8 cellular contexts compared by ENCODE assay signal in genomic region chr20:57381596-57382503, GRCh38. TPM values are rescaled to one million over a fixed set of nuclear protein-coding genes. Genes with fewer than 3 reads are reported as not detected.
DNase-seq lines count a peak whose midpoint lies in the region; ATAC-seq and TF ChIP-seq lines count a peak whose summit lies in the region.

No MANE protein-coding gene starts in this region.

- no peak overlapping the region for H3K4me3 Mint-ChIP-seq in activated T-cell treated with anti-CD3 and anti-CD28 coated beads, Interleukin-2, amount 50 U/mL, for 4 hours
- H3K4me3 Mint-ChIP-seq in nephron progenitor cell: no peak overlapping the region
- H3K4me3 Mint-ChIP-seq in stimulated activated naive CD8-positive, alpha-beta T cell treated with anti-CD3 and anti-CD28 coated beads, Interleukin-15, amount 100 ng/mL, for 72 hours: no peak overlapping the region

- no peak overlapping the region for H2AFZ ChIP-seq in fibroblast of lung (ENCODE audit: low read length)

- no TSS peak for BruUV-seq in Panc1 (replicated peaks; lab: Mats Ljungman, UMichigan)

- POLR2A ChIA-PET in Panc1 (lab: Charles Lee): no interaction called here

- no peak overlapping the region for H3K4me2 ChIP-seq in fibroblast of lung (ENCODE audit: extremely low read depth, insufficient read depth, low read length)

- H3K36me3 Mint-ChIP-seq in activated T-cell treated with anti-CD3 and anti-CD28 coated beads, Interleukin-2, amount 50 U/mL, for 4 hours (ENCODE audit: insufficient read depth): peaks cover 16% of the 10 kb centered on the region
- peaks cover 36% of the 10 kb centered on the region for H3K36me3 Mint-ChIP-seq in nephron progenitor cell (ENCODE audit: low read depth)

- intact Hi-C loops in Panc1 (cut with micrococcal nuclease; ENCODE audit: unreplicated experiment): loop anchor here (1.0 kb wide), 1 partner anchor 113 kb away; no protein-coding TSS in a partner anchor

- no peaks in the 10 kb centered on the region for H3K27me3 ChIP-seq in Panc1 (ENCODE audit: control insufficient read depth, insufficient read depth, low read length)
- H3K27me3 ChIP-seq in fibroblast of lung (ENCODE audit: control insufficient read depth, insufficient read depth, low read length): no peaks in the 10 kb centered on the region

- peak; percentile 94 for TF ChIP-seq CTCF in Panc1 (IDR thresholded peaks at IDR 0.05)
- peak; percentile 92 to 96 for TF ChIP-seq CTCF in fibroblast of lung (conservative IDR thresholded peaks at IDR 0.05 in 1 of 2, IDR thresholded peaks at IDR 0.05 in 1 of 2; ENCODE audit: low read depth in 1 of 2, low read length in 2 of 2)
- peak; percentile 93 for TF ChIP-seq CTCF in nephron progenitor cell (IDR thresholded peaks at IDR 0.05)

- no peak overlapping the region for H3K9ac ChIP-seq in fibroblast of lung (ENCODE audit: insufficient read depth, low read length)

- H3K27ac Mint-ChIP-seq in nephron progenitor cell: no peak overlapping the region
- peak overlapping the region in 1 of 2 donors; percentile 49 for H3K27ac Mint-ChIP-seq in stimulated activated naive CD8-positive, alpha-beta T cell treated with anti-CD3 and anti-CD28 coated beads, Interleukin-15, amount 100 ng/mL, for 72 hours

- CTCF ChIA-PET in Panc1 (lab: Charles Lee): interaction anchor here (0.5 to 0.9 kb wide), 4 partner anchors 45 to 292 kb away, joined by 3 to 5 read pairs (median 4); no protein-coding TSS in a partner anchor

- ATAC-seq in Panc1: peak; percentile 82
- ATAC-seq in activated T-cell treated with anti-CD3 and anti-CD28 coated beads, Interleukin-2, amount 50 U/mL, for 4 hours: peak; percentile 66 to 73
- peak; percentile 71 for ATAC-seq in stimulated activated naive CD8-positive, alpha-beta T cell treated with anti-CD3 and anti-CD28 coated beads, Interleukin-15, amount 100 ng/mL, for 72 hours
- no peak for ATAC-seq in HG03457 (IDR thresholded peaks at IDR 0.05; ENCODE audit: unreplicated experiment)

- no peaks in the 10 kb centered on the region for H3K79me2 ChIP-seq in fibroblast of lung (ENCODE audit: control insufficient read depth, insufficient read depth, low read length)

- peak; percentile 72 for DNase-seq in EH (ENCODE audit: low read depth)
- DNase-seq in HT-29 (ENCODE audit: low spot score): peak; percentile 97
- peak; percentile 68 for DNase-seq in Panc1 (ENCODE audit: low read depth, low spot score)
- peak; percentile 85 for DNase-seq in activated T-cell treated with anti-CD3 and anti-CD28 coated beads, Interleukin-2, amount 50 U/mL, for 4 hours
- peak; percentile 40 to 72 for DNase-seq in fibroblast of lung (ENCODE audit: low read depth in 2 of 2)
- DNase-seq in nephron progenitor cell: peak; percentile 87
- DNase-seq in stimulated activated naive CD8-positive, alpha-beta T cell treated with anti-CD3 and anti-CD28 coated beads, Interleukin-15, amount 100 ng/mL, for 72 hours: peak; percentile 76 to 79

- no peaks in the 10 kb centered on the region for H3K9me3 Mint-ChIP-seq in activated T-cell treated with anti-CD3 and anti-CD28 coated beads, Interleukin-2, amount 50 U/mL, for 4 hours
- no peaks in the 10 kb centered on the region for H3K9me3 Mint-ChIP-seq in nephron progenitor cell
- no peaks in the 10 kb centered on the region for H3K9me3 Mint-ChIP-seq in stimulated activated naive CD8-positive, alpha-beta T cell treated with anti-CD3 and anti-CD28 coated beads, Interleukin-15, amount 100 ng/mL, for 72 hours

- H3K27ac ChIP-seq in Panc1 (ENCODE audit: low read length) (no peak overlapping the region), fibroblast of lung (ENCODE audit: insufficient read depth, low read length) (no peak overlapping the region)

- H3K4me3 ChIP-seq in Panc1 (ENCODE audit: low read depth in 2 of 2, low read length in 2 of 2): no peak overlapping the region
- H3K4me3 ChIP-seq in fibroblast of lung (replicated peaks in 1 of 4; ENCODE audit: control extremely low read depth in 1 of 4, insufficient read depth in 1 of 4, low read depth in 3 of 4, low read length in 4 of 4): no peak overlapping the region

- H3K4me1 Mint-ChIP-seq in activated T-cell treated with anti-CD3 and anti-CD28 coated beads, Interleukin-2, amount 50 U/mL, for 4 hours (ENCODE audit: low read depth): peaks cover 20% of the 10 kb centered on the region
- peaks cover 13% of the 10 kb centered on the region for H3K4me1 Mint-ChIP-seq in nephron progenitor cell
- H3K4me1 Mint-ChIP-seq in stimulated activated naive CD8-positive, alpha-beta T cell treated with anti-CD3 and anti-CD28 coated beads, Interleukin-15, amount 100 ng/mL, for 72 hours: peaks cover 28% of the 10 kb centered on the region

- H3K4me1 ChIP-seq in Panc1 (ENCODE audit: control insufficient read depth, insufficient read depth, low read length) (no peaks in the 10 kb centered on the region), fibroblast of lung (ENCODE audit: control insufficient read depth, extremely low read depth, insufficient read depth, low read length) (no peaks in the 10 kb centered on the region)

- H3K9me3 ChIP-seq in Panc1 (ENCODE audit: control insufficient read depth, insufficient read depth, low read depth, low read length): no peaks in the 10 kb centered on the region
- no peaks in the 10 kb centered on the region for H3K9me3 ChIP-seq in fibroblast of lung (ENCODE audit: control insufficient read depth, insufficient read depth, low read depth, low read length)

- H3K36me3 ChIP-seq in Panc1 (ENCODE audit: control insufficient read depth, insufficient read depth, low read length): no peaks in the 10 kb centered on the region; the same call in 1 of the 2 replicates
- peaks cover 5% of the 10 kb centered on the region for H3K36me3 ChIP-seq in fibroblast of lung (ENCODE audit: control insufficient read depth, insufficient read depth, low read length)

- no peaks in the 10 kb centered on the region for H3K27me3 Mint-ChIP-seq in activated T-cell treated with anti-CD3 and anti-CD28 coated beads, Interleukin-2, amount 50 U/mL, for 4 hours (ENCODE audit: low read depth)
- peaks cover 6% of the 10 kb centered on the region for H3K27me3 Mint-ChIP-seq in nephron progenitor cell (ENCODE audit: low read depth, poor library complexity)
- no peaks in the 10 kb centered on the region for H3K27me3 Mint-ChIP-seq in stimulated activated naive CD8-positive, alpha-beta T cell treated with anti-CD3 and anti-CD28 coated beads, Interleukin-15, amount 100 ng/mL, for 72 hours

- in situ Hi-C loops in Panc1 (cut with HindIII; ENCODE audit: low pct_unique_long_range_greater_than_20kb, low sequenced_read_pairs): no loop called here

- no peaks in the 10 kb centered on the region for H4K20me1 ChIP-seq in fibroblast of lung (ENCODE audit: control insufficient read depth, extremely low read depth, insufficient read depth, low read length)

RNA-seq across cellular contexts. Expression of gene RBM38, which starts 9.3 kb away (rescaled TPM):
- total RNA-seq in HT-29 (2014; rRNA removed; shearing (Covaris generic)): 98.7 and 102 TPM in 2 replicates
- 39.9 TPM for total RNA-seq in Panc1 (2021; ENCODE audit: unreplicated experiment)
- 61.1 TPM for polyA plus RNA-seq in Panc1 (2012; ENCODE audit: insufficient read length)
- 100 to 1,000 TPM; 123 to 172 (median 129) TPM for total RNA-seq in activated T-cell treated with anti-CD3 and anti-CD28 coated beads, Interleukin-2, amount 50 U/mL, for 4 hours
- total RNA-seq in fibroblast of lung: 7.9 and 8.5 TPM in 2 replicates
- polyA plus RNA-seq in fibroblast of lung: 3.9 and 7.3 TPM in 2 replicates
- polyA plus RNA-seq in fibroblast of lung (2012): 4.6 and 9.9 TPM in 2 replicates
- polyA minus RNA-seq in fibroblast of lung (ENCODE audit: low replicate concordance): 2.8 and 4.0 TPM in 2 replicates

RNA-seq across cellular contexts. Expression of gene RAE1, which starts 30.8 kb away (rescaled TPM):
- total RNA-seq in HT-29 (2014; rRNA removed; shearing (Covaris generic)): 57.7 and 67.9 TPM in 2 replicates
- total RNA-seq in Panc1 (2021; ENCODE audit: unreplicated experiment) (34.5 TPM), fibroblast of lung (22.9 and 27.2 TPM in 2 replicates)
- 30.3 TPM for polyA plus RNA-seq in Panc1 (2012; ENCODE audit: insufficient read length)
- 10 to 100 TPM; 64.7 to 73.8 (median 68.5) TPM for total RNA-seq in activated T-cell treated with anti-CD3 and anti-CD28 coated beads, Interleukin-2, amount 50 U/mL, for 4 hours
- polyA plus RNA-seq in fibroblast of lung: 39.4 and 52.8 TPM in 2 replicates
- 21.4 and 36.3 TPM in 2 replicates for polyA plus RNA-seq in fibroblast of lung (2012)
- polyA minus RNA-seq in fibroblast of lung (ENCODE audit: low replicate concordance): 16.6 and 44.8 TPM in 2 replicates

RNA-seq across cellular contexts. Expression of gene SPO11, which starts 52.2 kb away (rescaled TPM):
- not detected in 2 replicates for total RNA-seq in HT-29 (2014; rRNA removed; shearing (Covaris generic))
- total RNA-seq in Panc1 (2021; ENCODE audit: unreplicated experiment) (not detected), fibroblast of lung (not detected in 2 replicates)
- not detected for polyA plus RNA-seq in Panc1 (2012; ENCODE audit: insufficient read length)
- not detected for total RNA-seq in activated T-cell treated with anti-CD3 and anti-CD28 coated beads, Interleukin-2, amount 50 U/mL, for 4 hours
- not detected in 2 replicates for polyA plus RNA-seq in fibroblast of lung
- not detected in 2 replicates for polyA plus RNA-seq in fibroblast of lung (2012)
- polyA minus RNA-seq in fibroblast of lung (ENCODE audit: low replicate concordance): not detected in 2 replicates
